ENCODE assay signal across 1 cellular context in the genomic region with DNA sequence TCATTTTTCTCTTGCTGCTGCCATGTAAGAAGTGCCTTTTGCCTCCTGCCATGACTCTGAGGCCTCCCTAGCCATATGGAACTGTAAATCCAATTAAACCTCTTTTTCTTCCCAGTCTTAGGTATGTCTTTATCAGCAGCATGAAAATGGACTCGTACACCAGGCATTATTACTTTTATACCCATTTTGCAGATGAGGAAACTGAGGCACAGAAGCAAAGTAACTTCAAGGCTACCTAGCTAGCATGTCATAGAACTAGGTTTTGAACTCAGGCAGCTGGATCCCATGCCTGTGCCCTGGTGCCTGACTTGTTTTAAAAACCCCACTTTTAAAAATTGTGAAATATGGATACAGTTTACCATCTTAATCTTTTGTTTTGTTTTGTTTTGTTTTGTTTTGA.
TF ChIP-seq lines count a peak whose summit lies in the region.

No MANE protein-coding gene starts in this region.

TF ChIP-seq in WTC11, 78 proteins besides CTCF, POLR2A, EP300 and RAD21 (continued from another document):
- TF ChIP-seq, protein P1, sequence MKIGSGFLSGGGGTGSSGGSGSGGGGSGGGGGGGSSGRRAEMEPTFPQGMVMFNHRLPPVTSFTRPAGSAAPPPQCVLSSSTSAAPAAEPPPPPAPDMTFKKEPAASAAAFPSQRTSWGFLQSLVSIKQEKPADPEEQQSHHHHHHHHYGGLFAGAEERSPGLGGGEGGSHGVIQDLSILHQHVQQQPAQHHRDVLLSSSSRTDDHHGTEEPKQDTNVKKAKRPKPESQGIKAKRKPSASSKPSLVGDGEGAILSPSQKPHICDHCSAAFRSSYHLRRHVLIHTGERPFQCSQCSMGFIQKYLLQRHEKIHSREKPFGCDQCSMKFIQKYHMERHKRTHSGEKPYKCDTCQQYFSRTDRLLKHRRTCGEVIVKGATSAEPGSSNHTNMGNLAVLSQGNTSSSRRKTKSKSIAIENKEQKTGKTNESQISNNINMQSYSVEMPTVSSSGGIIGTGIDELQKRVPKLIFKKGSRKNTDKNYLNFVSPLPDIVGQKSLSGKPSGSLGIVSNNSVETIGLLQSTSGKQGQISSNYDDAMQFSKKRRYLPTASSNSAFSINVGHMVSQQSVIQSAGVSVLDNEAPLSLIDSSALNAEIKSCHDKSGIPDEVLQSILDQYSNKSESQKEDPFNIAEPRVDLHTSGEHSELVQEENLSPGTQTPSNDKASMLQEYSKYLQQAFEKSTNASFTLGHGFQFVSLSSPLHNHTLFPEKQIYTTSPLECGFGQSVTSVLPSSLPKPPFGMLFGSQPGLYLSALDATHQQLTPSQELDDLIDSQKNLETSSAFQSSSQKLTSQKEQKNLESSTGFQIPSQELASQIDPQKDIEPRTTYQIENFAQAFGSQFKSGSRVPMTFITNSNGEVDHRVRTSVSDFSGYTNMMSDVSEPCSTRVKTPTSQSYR (CRISPR knock-in tag; IDR thresholded peaks at IDR 0.05) = no peak
TF ChIP-seq in WTC11: peak in this region for 0.
